In the genomic region with DNA sequence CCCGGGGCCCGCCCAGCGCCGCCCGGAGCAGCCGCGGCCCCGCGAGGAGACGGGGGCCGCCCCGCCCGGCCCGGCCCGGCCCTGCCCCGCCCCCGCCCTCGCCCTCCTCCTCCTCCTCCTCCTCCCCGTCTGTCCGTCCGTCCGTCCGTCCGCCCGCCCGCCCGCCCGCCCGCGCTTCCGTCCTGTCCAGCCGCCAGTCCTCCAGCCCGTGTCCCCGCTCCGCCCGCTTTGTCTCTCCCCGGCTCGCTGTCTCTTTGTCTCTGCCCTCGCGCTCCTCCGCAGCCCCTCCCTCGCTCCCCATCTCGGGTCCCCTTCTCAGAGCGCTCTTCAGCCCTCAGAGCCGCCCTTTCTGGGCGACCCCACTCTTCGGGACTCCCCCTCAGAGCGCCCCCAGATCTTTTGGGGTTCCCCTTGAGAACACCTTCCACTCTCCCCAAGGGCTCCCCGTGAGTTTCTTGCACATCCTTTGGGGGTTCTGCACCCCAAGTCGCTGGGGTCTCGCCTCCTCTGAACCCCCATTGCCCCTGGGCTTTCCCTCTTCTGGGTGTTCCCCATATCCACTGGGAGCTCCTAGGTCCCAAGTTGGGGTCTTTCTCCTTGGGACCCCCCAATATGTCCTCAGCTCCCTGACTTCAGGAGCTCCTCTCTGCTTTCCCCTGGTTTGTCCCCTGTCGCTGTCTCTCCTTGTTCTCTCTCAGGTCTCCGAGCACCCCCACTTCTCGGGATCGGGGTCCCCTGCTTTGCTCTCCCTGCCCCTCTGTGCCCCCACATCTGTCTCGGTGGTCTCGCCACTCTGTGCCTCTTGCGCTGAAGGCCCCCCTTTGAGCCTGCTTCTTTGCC, we compare ENCODE assay signal across 1 cellular context.
TF ChIP-seq lines count a peak whose summit lies in the region.

No MANE protein-coding gene starts in this region.

TF ChIP-seq in HepG2, 621 proteins besides CTCF, POLR2A, EP300 and RAD21 (continued from another document and continues in another):
- TF ChIP-seq, protein P1, sequence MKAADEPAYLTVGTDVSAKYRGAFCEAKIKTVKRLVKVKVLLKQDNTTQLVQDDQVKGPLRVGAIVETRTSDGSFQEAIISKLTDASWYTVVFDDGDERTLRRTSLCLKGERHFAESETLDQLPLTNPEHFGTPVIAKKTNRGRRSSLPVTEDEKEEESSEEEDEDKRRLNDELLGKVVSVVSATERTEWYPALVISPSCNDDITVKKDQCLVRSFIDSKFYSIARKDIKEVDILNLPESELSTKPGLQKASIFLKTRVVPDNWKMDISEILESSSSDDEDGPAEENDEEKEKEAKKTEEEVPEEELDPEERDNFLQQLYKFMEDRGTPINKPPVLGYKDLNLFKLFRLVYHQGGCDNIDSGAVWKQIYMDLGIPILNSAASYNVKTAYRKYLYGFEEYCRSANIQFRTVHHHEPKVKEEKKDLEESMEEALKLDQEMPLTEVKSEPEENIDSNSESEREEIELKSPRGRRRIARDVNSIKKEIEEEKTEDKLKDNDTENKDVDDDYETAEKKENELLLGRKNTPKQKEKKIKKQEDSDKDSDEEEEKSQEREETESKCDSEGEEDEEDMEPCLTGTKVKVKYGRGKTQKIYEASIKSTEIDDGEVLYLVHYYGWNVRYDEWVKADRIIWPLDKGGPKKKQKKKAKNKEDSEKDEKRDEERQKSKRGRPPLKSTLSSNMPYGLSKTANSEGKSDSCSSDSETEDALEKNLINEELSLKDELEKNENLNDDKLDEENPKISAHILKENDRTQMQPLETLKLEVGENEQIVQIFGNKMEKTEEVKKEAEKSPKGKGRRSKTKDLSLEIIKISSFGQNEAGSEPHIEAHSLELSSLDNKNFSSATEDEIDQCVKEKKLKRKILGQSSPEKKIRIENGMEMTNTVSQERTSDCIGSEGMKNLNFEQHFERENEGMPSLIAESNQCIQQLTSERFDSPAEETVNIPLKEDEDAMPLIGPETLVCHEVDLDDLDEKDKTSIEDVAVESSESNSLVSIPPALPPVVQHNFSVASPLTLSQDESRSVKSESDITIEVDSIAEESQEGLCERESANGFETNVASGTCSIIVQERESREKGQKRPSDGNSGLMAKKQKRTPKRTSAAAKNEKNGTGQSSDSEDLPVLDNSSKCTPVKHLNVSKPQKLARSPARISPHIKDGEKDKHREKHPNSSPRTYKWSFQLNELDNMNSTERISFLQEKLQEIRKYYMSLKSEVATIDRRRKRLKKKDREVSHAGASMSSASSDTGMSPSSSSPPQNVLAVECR (CRISPR knock-in tag; IDR thresholded peaks at IDR 0.05; ENCODE audit: borderline replicate concordance): peak; percentile 16; the same call in 1 of the 2 replicates
- TF ChIP-seq, protein P2, sequence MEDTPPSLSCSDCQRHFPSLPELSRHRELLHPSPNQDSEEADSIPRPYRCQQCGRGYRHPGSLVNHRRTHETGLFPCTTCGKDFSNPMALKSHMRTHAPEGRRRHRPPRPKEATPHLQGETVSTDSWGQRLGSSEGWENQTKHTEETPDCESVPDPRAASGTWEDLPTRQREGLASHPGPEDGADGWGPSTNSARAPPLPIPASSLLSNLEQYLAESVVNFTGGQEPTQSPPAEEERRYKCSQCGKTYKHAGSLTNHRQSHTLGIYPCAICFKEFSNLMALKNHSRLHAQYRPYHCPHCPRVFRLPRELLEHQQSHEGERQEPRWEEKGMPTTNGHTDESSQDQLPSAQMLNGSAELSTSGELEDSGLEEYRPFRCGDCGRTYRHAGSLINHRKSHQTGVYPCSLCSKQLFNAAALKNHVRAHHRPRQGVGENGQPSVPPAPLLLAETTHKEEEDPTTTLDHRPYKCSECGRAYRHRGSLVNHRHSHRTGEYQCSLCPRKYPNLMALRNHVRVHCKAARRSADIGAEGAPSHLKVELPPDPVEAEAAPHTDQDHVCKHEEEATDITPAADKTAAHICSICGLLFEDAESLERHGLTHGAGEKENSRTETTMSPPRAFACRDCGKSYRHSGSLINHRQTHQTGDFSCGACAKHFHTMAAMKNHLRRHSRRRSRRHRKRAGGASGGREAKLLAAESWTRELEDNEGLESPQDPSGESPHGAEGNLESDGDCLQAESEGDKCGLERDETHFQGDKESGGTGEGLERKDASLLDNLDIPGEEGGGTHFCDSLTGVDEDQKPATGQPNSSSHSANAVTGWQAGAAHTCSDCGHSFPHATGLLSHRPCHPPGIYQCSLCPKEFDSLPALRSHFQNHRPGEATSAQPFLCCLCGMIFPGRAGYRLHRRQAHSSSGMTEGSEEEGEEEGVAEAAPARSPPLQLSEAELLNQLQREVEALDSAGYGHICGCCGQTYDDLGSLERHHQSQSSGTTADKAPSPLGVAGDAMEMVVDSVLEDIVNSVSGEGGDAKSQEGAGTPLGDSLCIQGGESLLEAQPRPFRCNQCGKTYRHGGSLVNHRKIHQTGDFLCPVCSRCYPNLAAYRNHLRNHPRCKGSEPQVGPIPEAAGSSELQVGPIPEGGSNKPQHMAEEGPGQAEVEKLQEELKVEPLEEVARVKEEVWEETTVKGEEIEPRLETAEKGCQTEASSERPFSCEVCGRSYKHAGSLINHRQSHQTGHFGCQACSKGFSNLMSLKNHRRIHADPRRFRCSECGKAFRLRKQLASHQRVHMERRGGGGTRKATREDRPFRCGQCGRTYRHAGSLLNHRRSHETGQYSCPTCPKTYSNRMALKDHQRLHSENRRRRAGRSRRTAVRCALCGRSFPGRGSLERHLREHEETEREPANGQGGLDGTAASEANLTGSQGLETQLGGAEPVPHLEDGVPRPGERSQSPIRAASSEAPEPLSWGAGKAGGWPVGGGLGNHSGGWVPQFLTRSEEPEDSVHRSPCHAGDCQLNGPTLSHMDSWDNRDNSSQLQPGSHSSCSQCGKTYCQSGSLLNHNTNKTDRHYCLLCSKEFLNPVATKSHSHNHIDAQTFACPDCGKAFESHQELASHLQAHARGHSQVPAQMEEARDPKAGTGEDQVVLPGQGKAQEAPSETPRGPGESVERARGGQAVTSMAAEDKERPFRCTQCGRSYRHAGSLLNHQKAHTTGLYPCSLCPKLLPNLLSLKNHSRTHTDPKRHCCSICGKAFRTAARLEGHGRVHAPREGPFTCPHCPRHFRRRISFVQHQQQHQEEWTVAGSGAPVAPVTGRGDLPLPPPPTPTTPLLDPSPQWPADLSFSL (CRISPR knock-in tag; IDR thresholded peaks at IDR 0.05): no peak
- TF ChIP-seq ZNF253 (CRISPR knock-in tag; IDR thresholded peaks at IDR 0.05; ENCODE audit: borderline replicate concordance) (peak; percentile 9; the same call in 1 of the 2 replicates), ZNF225 (CRISPR knock-in tag; IDR thresholded peaks at IDR 0.05) (0 out of 2 replicates have a peak, but pooled peaks have one; percentile 20), ZNF713 (CRISPR knock-in tag; IDR thresholded peaks at IDR 0.05) (no peak), ZNF260 (CRISPR knock-in tag; IDR thresholded peaks at IDR 0.05; ENCODE audit: borderline replicate concordance, low read depth) (no peak), ZNF143 (CRISPR knock-in tag; IDR thresholded peaks at IDR 0.05) (no peak), PRMT3 (CRISPR knock-in tag; IDR thresholded peaks at IDR 0.05; ENCODE audit: borderline replicate concordance, low read depth) (no peak), ZNF550 (CRISPR knock-in tag; IDR thresholded peaks at IDR 0.05; ENCODE audit: borderline replicate concordance) (no peak), NPAS2 (CRISPR knock-in tag; IDR thresholded peaks at IDR 0.05; ENCODE audit: borderline replicate concordance) (no peak), MAFK (conservative IDR thresholded peaks at IDR 0.05 in 1 of 2, IDR thresholded peaks at IDR 0.05 in 1 of 2; ENCODE audit: low read length in 2 of 2) (no peak), PITX1 (CRISPR knock-in tag; IDR thresholded peaks at IDR 0.05) (0 out of 2 replicates have a peak, but pooled peaks have one; percentile 8), ZNF790 (CRISPR knock-in tag; IDR thresholded peaks at IDR 0.05; ENCODE audit: borderline replicate concordance) (no peak; the same call in 1 of the 2 replicates), ZNF564 (CRISPR knock-in tag; IDR thresholded peaks at IDR 0.05) (0 out of 2 replicates have a peak, but pooled peaks have one; percentile 26), SUZ12 (IDR thresholded peaks at IDR 0.05; ENCODE audit: low read depth, low read length) (no peak), RBM39 (IDR thresholded peaks at IDR 0.05; ENCODE audit: low read depth, low read length, poor library complexity, severe bottlenecking) (no peak), AGO2 (optimal IDR thresholded peaks at IDR 0.05; ENCODE audit: low read depth, low read length) (peak; percentile 68), ATF7-NPFF (CRISPR knock-in tag; IDR thresholded peaks at IDR 0.05; ENCODE audit: low read depth) (no peak), STAG1 (CRISPR knock-in tag; IDR thresholded peaks at IDR 0.05) (no peak), RFXAP (CRISPR knock-in tag; IDR thresholded peaks at IDR 0.05; ENCODE audit: borderline replicate concordance) (peak; percentile 1; the same call in 1 of the 2 replicates), ZNF552 (CRISPR knock-in tag; IDR thresholded peaks at IDR 0.05; ENCODE audit: borderline replicate concordance) (no peak), ZFP82 (CRISPR knock-in tag; IDR thresholded peaks at IDR 0.05; ENCODE audit: borderline replicate concordance) (no peak), CHD2 (IDR thresholded peaks at IDR 0.05; ENCODE audit: low read depth, low read length) (no peak), PHB2 (IDR thresholded peaks at IDR 0.05; ENCODE audit: partially characterized antibody) (no peak), KDM3A (CRISPR knock-in tag; IDR thresholded peaks at IDR 0.05; ENCODE audit: low read depth) (no peak), NR2F2 (IDR thresholded peaks at IDR 0.05; ENCODE audit: borderline replicate concordance, low read depth) (no peak)
- TF ChIP-seq, protein P3, sequence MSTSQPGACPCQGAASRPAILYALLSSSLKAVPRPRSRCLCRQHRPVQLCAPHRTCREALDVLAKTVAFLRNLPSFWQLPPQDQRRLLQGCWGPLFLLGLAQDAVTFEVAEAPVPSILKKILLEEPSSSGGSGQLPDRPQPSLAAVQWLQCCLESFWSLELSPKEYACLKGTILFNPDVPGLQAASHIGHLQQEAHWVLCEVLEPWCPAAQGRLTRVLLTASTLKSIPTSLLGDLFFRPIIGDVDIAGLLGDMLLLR (CRISPR knock-in tag; IDR thresholded peaks at IDR 0.05): no peak
- TF ChIP-seq, protein P4, sequence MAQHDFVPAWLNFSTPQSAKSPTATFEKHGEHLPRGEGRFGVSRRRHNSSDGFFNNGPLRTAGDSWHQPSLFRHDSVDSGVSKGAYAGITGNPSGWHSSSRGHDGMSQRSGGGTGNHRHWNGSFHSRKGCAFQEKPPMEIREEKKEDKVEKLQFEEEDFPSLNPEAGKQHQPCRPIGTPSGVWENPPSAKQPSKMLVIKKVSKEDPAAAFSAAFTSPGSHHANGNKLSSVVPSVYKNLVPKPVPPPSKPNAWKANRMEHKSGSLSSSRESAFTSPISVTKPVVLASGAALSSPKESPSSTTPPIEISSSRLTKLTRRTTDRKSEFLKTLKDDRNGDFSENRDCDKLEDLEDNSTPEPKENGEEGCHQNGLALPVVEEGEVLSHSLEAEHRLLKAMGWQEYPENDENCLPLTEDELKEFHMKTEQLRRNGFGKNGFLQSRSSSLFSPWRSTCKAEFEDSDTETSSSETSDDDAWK (CRISPR knock-in tag; IDR thresholded peaks at IDR 0.05): no peak
- TF ChIP-seq, protein P5, sequence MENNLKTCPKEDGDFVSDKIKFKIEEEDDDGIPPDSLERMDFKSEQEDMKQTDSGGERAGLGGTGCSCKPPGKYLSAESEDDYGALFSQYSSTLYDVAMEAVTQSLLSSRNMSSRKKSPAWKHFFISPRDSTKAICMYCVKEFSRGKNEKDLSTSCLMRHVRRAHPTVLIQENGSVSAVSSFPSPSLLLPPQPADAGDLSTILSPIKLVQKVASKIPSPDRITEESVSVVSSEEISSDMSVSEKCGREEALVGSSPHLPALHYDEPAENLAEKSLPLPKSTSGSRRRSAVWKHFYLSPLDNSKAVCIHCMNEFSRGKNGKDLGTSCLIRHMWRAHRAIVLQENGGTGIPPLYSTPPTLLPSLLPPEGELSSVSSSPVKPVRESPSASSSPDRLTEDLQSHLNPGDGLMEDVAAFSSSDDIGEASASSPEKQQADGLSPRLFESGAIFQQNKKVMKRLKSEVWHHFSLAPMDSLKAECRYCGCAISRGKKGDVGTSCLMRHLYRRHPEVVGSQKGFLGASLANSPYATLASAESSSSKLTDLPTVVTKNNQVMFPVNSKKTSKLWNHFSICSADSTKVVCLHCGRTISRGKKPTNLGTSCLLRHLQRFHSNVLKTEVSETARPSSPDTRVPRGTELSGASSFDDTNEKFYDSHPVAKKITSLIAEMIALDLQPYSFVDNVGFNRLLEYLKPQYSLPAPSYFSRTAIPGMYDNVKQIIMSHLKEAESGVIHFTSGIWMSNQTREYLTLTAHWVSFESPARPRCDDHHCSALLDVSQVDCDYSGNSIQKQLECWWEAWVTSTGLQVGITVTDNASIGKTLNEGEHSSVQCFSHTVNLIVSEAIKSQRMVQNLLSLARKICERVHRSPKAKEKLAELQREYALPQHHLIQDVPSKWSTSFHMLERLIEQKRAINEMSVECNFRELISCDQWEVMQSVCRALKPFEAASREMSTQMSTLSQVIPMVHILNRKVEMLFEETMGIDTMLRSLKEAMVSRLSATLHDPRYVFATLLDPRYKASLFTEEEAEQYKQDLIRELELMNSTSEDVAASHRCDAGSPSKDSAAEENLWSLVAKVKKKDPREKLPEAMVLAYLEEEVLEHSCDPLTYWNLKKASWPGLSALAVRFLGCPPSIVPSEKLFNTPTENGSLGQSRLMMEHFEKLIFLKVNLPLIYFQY (CRISPR knock-in tag; IDR thresholded peaks at IDR 0.05; ENCODE audit: borderline replicate concordance): 0 out of 2 replicates have a peak, but pooled peaks have one; percentile 16
- TF ChIP-seq, protein P6, sequence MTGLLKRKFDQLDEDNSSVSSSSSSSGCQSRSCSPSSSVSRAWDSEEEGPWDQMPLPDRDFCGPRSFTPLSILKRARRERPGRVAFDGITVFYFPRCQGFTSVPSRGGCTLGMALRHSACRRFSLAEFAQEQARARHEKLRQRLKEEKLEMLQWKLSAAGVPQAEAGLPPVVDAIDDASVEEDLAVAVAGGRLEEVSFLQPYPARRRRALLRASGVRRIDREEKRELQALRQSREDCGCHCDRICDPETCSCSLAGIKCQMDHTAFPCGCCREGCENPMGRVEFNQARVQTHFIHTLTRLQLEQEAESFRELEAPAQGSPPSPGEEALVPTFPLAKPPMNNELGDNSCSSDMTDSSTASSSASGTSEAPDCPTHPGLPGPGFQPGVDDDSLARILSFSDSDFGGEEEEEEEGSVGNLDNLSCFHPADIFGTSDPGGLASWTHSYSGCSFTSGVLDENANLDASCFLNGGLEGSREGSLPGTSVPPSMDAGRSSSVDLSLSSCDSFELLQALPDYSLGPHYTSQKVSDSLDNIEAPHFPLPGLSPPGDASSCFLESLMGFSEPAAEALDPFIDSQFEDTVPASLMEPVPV (CRISPR knock-in tag; IDR thresholded peaks at IDR 0.05): 0 out of 2 replicates have a peak, but pooled peaks have one; percentile 52
- TF ChIP-seq, protein P7, sequence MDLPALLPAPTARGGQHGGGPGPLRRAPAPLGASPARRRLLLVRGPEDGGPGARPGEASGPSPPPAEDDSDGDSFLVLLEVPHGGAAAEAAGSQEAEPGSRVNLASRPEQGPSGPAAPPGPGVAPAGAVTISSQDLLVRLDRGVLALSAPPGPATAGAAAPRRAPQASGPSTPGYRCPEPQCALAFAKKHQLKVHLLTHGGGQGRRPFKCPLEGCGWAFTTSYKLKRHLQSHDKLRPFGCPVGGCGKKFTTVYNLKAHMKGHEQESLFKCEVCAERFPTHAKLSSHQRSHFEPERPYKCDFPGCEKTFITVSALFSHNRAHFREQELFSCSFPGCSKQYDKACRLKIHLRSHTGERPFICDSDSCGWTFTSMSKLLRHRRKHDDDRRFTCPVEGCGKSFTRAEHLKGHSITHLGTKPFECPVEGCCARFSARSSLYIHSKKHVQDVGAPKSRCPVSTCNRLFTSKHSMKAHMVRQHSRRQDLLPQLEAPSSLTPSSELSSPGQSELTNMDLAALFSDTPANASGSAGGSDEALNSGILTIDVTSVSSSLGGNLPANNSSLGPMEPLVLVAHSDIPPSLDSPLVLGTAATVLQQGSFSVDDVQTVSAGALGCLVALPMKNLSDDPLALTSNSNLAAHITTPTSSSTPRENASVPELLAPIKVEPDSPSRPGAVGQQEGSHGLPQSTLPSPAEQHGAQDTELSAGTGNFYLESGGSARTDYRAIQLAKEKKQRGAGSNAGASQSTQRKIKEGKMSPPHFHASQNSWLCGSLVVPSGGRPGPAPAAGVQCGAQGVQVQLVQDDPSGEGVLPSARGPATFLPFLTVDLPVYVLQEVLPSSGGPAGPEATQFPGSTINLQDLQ (CRISPR knock-in tag; IDR thresholded peaks at IDR 0.05): no peak
